ENCODE assay signal across 1 cellular context in genomic region chr22:23752090-23752691, GRCh38.
A peak's percentile ranks its signal among the peaks of the same experiment; 100 is the strongest.
TF ChIP-seq lines count a peak whose summit lies in the region.

No MANE protein-coding gene starts in this region.

TF ChIP-seq in HepG2, 621 proteins besides CTCF, POLR2A, EP300 and RAD21:
- TF ChIP-seq ZC3H13 (CRISPR knock-in tag; IDR thresholded peaks at IDR 0.05) (peak; percentile 63; the same call in 1 of the 2 replicates), NFRKB (IDR thresholded peaks at IDR 0.05) (no peak), AGO2 (optimal IDR thresholded peaks at IDR 0.05; ENCODE audit: low read depth, low read length) (peak; percentile 26), HNRNPL (IDR thresholded peaks at IDR 0.05; ENCODE audit: low read depth, low read length) (0 out of 2 replicates have a peak, but pooled peaks have one; percentile 20)
